Comparison of ENCODE assay signal across 8 cellular contexts in the genomic region with DNA sequence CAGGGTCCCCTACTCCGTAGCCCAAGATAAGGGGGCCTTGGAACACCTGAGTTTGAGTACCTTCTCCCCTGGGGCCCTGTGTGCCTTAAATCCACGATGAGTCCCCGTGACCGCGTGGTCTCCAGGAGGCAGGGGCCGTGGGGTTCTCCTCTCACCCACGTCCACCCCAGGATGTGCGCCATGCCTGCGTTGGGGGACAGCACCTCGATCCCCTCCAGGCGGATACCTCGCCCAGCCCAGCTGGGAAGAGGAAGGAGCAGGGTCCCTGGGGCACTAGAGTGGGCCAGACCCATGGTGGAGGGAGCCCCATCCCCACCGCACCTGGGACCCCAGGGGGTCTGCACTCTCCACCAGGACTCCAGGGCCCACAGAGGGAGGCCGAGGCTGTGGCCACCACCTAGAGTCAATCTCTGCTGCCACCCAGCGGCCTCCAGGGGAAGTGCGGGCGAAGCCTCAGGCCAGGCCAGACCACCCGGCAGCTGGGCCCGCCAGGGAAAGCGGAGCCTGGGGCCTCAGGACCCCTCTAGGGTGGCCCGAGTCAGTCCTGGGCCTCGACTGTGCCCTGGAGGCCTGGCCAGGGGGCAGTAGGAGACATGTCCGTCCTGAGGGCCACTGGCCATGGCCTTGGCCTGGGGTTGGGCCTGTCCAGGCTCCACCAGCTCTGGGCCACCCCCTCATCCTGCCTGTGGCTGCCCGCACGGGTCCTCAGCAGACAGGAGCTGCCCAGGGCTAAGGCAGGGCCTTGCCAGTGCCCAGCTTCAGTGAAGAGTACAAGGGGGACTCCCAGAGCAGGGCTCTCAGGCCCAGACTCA. TPM values are rescaled to one million over a fixed set of nuclear protein-coding genes. Genes with fewer than 3 reads are reported as not detected.
DNase-seq lines count a peak whose midpoint lies in the region; ATAC-seq and TF ChIP-seq lines count a peak whose summit lies in the region.

No MANE protein-coding gene starts in this region.

- H3K4me1 ChIP-seq in endodermal cell (ENCODE audit: control insufficient read depth, insufficient read depth, low read length): no peaks in the 10 kb centered on the region

- DNase-seq in AG08396 (ENCODE audit: low spot score) (peak; percentile 91), NCI-H460 (ENCODE audit: extremely low read depth, low read depth) (peak; percentile 38), endodermal cell (peak; percentile 93), myocyte (ENCODE audit: low read depth) (peak; percentile 44)
- DNase-seq in activated CD8-positive, alpha-beta memory T cell treated with anti-CD3 and anti-CD28 coated beads for 1 hour (ENCODE audit: extremely low read depth in 1 of 2, low read depth in 1 of 2): peak; percentile 4 to 57
- peak; percentile 27 to 32 for DNase-seq in stimulated activated CD8-positive, alpha-beta memory T cell treated with anti-CD3 and anti-CD28 coated beads, Interleukin-7, amount 100 ng/mL, for 4 hours (ENCODE audit: low read depth in 2 of 2)

- H3K27me3 ChIP-seq in endodermal cell (ENCODE audit: control insufficient read depth, insufficient read depth, low read length, poor library complexity, severe bottlenecking): no peaks in the 10 kb centered on the region

- H3K4me3 ChIP-seq in endodermal cell (ENCODE audit: low read length): no peak overlapping the region

- no peak overlapping the region for H3K27ac ChIP-seq in endodermal cell (ENCODE audit: low read depth, low read length)

- no peaks in the 10 kb centered on the region for H3K27me3 Mint-ChIP-seq in endodermal cell (ENCODE audit: insufficient read depth)

- H3K9ac ChIP-seq in endodermal cell (ENCODE audit: extremely low read depth, low read length, poor library complexity, severe bottlenecking): no peak overlapping the region

- 53 to 58% methylated on average over 10 to 25 of the region's 25 CpGs for WGBS in endodermal cell (ENCODE audit: insufficient coverage in 1 of 2, insufficient read length in 1 of 2), 2 experiments

- ATAC-seq in GM19023 (IDR thresholded peaks at IDR 0.05; ENCODE audit: unreplicated experiment) (peak; percentile 50), GM19452 (IDR thresholded peaks at IDR 0.05; ENCODE audit: unreplicated experiment) (no peak)

- no peaks in the 10 kb centered on the region for H3K9me3 ChIP-seq in endodermal cell (ENCODE audit: control insufficient read depth, low read length)

- H3K36me3 ChIP-seq in endodermal cell (ENCODE audit: control insufficient read depth, insufficient read depth, low read length): no peaks in the 10 kb centered on the region

- no peak overlapping the region for H3K4me3 Mint-ChIP-seq in endodermal cell

- H3K4me1 Mint-ChIP-seq in endodermal cell: no peaks in the 10 kb centered on the region

- H3K27ac Mint-ChIP-seq in endodermal cell: no peak overlapping the region

- H3K36me3 Mint-ChIP-seq in endodermal cell (ENCODE audit: low read depth): no peaks in the 10 kb centered on the region

- peak; percentile 98 for TF ChIP-seq CTCF in endodermal cell (conservative IDR thresholded peaks at IDR 0.05)

- H3K9me3 Mint-ChIP-seq in endodermal cell: peaks cover 10% of the 10 kb centered on the region

RNA-seq across cellular contexts. Expression of a gene that starts 55.0 kb away (rescaled TPM):
- total RNA-seq in NCI-H460 (2014; rRNA removed; shearing (Covaris generic)): 1.3 and 2.1 TPM in 2 replicates
- 6.7 and 10.1 TPM in 2 replicates for polyA plus RNA-seq in NCI-H460 (2014; cell fraction: nucleus; rRNA removed)
- total RNA-seq in endodermal cell (1 to 10 TPM; 3.7 to 4.9 TPM), myocyte (10.9 and 26.7 TPM in 2 replicates)
- polyA plus RNA-seq in endodermal cell (2013, experiment 1 of 2): 3.0 TPM
- polyA plus RNA-seq in endodermal cell (2013, experiment 2 of 2): 3.6 TPM
- 3.8 TPM for polyA plus RNA-seq in myocyte (2012)

Comparison
In these comparisons a context has a peak if more than half of its experiments do, and no peak if none do; other contexts are left out.
1. DNase-seq: peak in every context shown above with its lines; median percentile 93 in endodermal cell; 91 in AG08396; 44 in myocyte; 38 in NCI-H460; 30 in activated CD8-positive, alpha-beta memory T cell treated with anti-CD3 and anti-CD28 coated beads for 1 hour; 30 in stimulated activated CD8-positive, alpha-beta memory T cell treated with anti-CD3 and anti-CD28 coated beads, Interleukin-7, amount 100 ng/mL, for 4 hours.